In the genomic region with DNA sequence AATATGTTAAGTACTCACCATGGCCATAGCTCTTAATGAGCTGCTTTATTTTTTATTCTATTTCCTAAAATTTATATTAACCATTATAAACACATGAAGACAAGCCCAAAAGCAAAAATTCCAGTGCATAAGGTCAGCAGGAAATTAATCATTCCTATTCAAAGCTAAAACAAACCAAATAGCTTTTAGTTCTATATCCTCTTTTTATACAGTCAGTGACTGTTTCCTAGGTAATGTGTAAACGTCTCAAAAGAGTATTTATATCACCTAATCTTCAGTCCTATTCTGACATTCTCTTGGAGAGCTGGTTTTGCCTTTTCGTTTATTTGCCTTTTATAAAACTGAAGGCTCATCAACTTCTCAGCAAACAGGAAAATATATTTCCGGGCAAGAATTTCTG, we compare ENCODE assay signal across 1 cellular context.
TF ChIP-seq lines count a peak whose summit lies in the region.

No MANE protein-coding gene starts in this region.

TF ChIP-seq in IMR-90, 13 proteins besides CTCF, POLR2A, EP300 and RAD21:
- no peak for TF ChIP-seq RCOR1 (IDR thresholded peaks at IDR 0.05; ENCODE audit: insufficient replicate concordance, low read length)
- TF ChIP-seq, protein P1, sequence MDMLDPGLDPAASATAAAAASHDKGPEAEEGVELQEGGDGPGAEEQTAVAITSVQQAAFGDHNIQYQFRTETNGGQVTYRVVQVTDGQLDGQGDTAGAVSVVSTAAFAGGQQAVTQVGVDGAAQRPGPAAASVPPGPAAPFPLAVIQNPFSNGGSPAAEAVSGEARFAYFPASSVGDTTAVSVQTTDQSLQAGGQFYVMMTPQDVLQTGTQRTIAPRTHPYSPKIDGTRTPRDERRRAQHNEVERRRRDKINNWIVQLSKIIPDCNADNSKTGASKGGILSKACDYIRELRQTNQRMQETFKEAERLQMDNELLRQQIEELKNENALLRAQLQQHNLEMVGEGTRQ (IDR thresholded peaks at IDR 0.05; ENCODE audit: low read depth, low read length) = no peak
- TF ChIP-seq MAZ (IDR thresholded peaks at IDR 0.05; ENCODE audit: borderline replicate concordance, low read depth, low read length) = no peak
- TF ChIP-seq RFX5 (IDR thresholded peaks at IDR 0.05; ENCODE audit: low read depth, low read length) = no peak
- no peak for TF ChIP-seq NFE2L2 (IDR thresholded peaks at IDR 0.05; ENCODE audit: low read depth, low read length)
- TF ChIP-seq BHLHE40 (IDR thresholded peaks at IDR 0.05; ENCODE audit: low read depth, low read length) = no peak
- TF ChIP-seq CEBPB (IDR thresholded peaks at IDR 0.05; ENCODE audit: low read depth, low read length) = no peak
- no peak for TF ChIP-seq SMC3 (IDR thresholded peaks at IDR 0.05; ENCODE audit: low read depth, low read length)
- no peak for TF ChIP-seq FOS (IDR thresholded peaks at IDR 0.05; ENCODE audit: low read depth, low read length)
- TF ChIP-seq MXI1 (IDR thresholded peaks at IDR 0.05; ENCODE audit: borderline replicate concordance, low read depth, low read length) = no peak
- no peak for TF ChIP-seq MAFK (IDR thresholded peaks at IDR 0.05; ENCODE audit: low read depth, low read length)
- TF ChIP-seq CHD1 (IDR thresholded peaks at IDR 0.05; ENCODE audit: low read depth, low read length) = no peak
- TF ChIP-seq, protein P2, sequence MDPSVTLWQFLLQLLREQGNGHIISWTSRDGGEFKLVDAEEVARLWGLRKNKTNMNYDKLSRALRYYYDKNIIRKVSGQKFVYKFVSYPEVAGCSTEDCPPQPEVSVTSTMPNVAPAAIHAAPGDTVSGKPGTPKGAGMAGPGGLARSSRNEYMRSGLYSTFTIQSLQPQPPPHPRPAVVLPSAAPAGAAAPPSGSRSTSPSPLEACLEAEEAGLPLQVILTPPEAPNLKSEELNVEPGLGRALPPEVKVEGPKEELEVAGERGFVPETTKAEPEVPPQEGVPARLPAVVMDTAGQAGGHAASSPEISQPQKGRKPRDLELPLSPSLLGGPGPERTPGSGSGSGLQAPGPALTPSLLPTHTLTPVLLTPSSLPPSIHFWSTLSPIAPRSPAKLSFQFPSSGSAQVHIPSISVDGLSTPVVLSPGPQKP (IDR thresholded peaks at IDR 0.05; ENCODE audit: borderline replicate concordance, low read depth, low read length) = no peak
